Comparison of ENCODE assay signal across 1 cellular context in genomic region chr5:127030259-127031146, GRCh38.
TF ChIP-seq lines count a peak whose summit lies in the region.

TSS of gene MARCHF3 (minus strand) at chr5:127030558. CDS start at chr5:126918171, 112,387 bp downstream.

TF ChIP-seq in HepG2, 621 proteins besides CTCF, POLR2A, EP300 and RAD21 (continued from another document and continues in another):
- TF ChIP-seq, protein P1, sequence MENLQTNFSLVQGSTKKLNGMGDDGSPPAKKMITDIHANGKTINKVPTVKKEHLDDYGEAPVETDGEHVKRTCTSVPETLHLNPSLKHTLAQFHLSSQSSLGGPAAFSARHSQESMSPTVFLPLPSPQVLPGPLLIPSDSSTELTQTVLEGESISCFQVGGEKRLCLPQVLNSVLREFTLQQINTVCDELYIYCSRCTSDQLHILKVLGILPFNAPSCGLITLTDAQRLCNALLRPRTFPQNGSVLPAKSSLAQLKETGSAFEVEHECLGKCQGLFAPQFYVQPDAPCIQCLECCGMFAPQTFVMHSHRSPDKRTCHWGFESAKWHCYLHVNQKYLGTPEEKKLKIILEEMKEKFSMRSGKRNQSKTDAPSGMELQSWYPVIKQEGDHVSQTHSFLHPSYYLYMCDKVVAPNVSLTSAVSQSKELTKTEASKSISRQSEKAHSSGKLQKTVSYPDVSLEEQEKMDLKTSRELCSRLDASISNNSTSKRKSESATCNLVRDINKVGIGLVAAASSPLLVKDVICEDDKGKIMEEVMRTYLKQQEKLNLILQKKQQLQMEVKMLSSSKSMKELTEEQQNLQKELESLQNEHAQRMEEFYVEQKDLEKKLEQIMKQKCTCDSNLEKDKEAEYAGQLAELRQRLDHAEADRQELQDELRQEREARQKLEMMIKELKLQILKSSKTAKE (CRISPR knock-in tag; IDR thresholded peaks at IDR 0.05; ENCODE audit: borderline replicate concordance) = peak; percentile 48
- no peak for TF ChIP-seq SSRP1 (CRISPR knock-in tag; IDR thresholded peaks at IDR 0.05)
- TF ChIP-seq ZZZ3 (CRISPR knock-in tag; IDR thresholded peaks at IDR 0.05; ENCODE audit: borderline replicate concordance) = 0 out of 2 replicates have a peak, but pooled peaks have one; percentile 24
- TF ChIP-seq HMG20A (CRISPR knock-in tag; IDR thresholded peaks at IDR 0.05; ENCODE audit: borderline replicate concordance) = no peak; the same call in 1 of the 2 replicates
- TF ChIP-seq JUND (CRISPR knock-in tag; IDR thresholded peaks at IDR 0.05) = no peak
- no peak for TF ChIP-seq SNAPC4 (CRISPR knock-in tag; IDR thresholded peaks at IDR 0.05)
- peak; percentile 94; the same call in 1 of the 2 replicates for TF ChIP-seq ZNF446 (CRISPR knock-in tag; IDR thresholded peaks at IDR 0.05)
- no peak for TF ChIP-seq MLXIP (CRISPR knock-in tag; IDR thresholded peaks at IDR 0.05; ENCODE audit: borderline replicate concordance)
- peak; percentile 74 for TF ChIP-seq ZNF883 (CRISPR knock-in tag; IDR thresholded peaks at IDR 0.05; ENCODE audit: not compliant biosample characterization)
- TF ChIP-seq ZNF747 (CRISPR knock-in tag; IDR thresholded peaks at IDR 0.05; ENCODE audit: borderline replicate concordance) = peak; percentile 74
- TF ChIP-seq, protein P2, sequence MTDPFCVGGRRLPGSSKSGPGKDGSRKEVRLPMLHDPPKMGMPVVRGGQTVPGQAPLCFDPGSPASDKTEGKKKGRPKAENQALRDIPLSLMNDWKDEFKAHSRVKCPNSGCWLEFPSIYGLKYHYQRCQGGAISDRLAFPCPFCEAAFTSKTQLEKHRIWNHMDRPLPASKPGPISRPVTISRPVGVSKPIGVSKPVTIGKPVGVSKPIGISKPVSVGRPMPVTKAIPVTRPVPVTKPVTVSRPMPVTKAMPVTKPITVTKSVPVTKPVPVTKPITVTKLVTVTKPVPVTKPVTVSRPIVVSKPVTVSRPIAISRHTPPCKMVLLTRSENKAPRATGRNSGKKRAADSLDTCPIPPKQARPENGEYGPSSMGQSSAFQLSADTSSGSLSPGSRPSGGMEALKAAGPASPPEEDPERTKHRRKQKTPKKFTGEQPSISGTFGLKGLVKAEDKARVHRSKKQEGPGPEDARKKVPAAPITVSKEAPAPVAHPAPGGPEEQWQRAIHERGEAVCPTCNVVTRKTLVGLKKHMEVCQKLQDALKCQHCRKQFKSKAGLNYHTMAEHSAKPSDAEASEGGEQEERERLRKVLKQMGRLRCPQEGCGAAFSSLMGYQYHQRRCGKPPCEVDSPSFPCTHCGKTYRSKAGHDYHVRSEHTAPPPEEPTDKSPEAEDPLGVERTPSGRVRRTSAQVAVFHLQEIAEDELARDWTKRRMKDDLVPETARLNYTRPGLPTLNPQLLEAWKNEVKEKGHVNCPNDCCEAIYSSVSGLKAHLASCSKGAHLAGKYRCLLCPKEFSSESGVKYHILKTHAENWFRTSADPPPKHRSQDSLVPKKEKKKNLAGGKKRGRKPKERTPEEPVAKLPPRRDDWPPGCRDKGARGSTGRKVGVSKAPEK (CRISPR knock-in tag; IDR thresholded peaks at IDR 0.05; ENCODE audit: borderline replicate concordance) = no peak
- no peak for TF ChIP-seq ZNF251 (CRISPR knock-in tag; IDR thresholded peaks at IDR 0.05)
- TF ChIP-seq MXD4 (CRISPR knock-in tag; IDR thresholded peaks at IDR 0.05) = peak; percentile 80
- TF ChIP-seq SIN3A (IDR thresholded peaks at IDR 0.05; ENCODE audit: borderline replicate concordance, low read depth, low read length) = no peak
- TF ChIP-seq NFYC (CRISPR knock-in tag; IDR thresholded peaks at IDR 0.05) = peak; percentile 94
- TF ChIP-seq ZFP1 (CRISPR knock-in tag; IDR thresholded peaks at IDR 0.05) = no peak
- no peak for TF ChIP-seq ARHGAP35 (CRISPR knock-in tag; IDR thresholded peaks at IDR 0.05; ENCODE audit: borderline replicate concordance)
- TF ChIP-seq PBX3 (CRISPR knock-in tag; IDR thresholded peaks at IDR 0.05; ENCODE audit: borderline replicate concordance) = peak; percentile 83
- no peak for TF ChIP-seq ZXDC (CRISPR knock-in tag; IDR thresholded peaks at IDR 0.05)
- peak; percentile 84 for TF ChIP-seq SALL2 (CRISPR knock-in tag; IDR thresholded peaks at IDR 0.05)
- TF ChIP-seq U2AF1 (optimal IDR thresholded peaks at IDR 0.05; ENCODE audit: low read depth, low read length) = no peak
- TF ChIP-seq ZNF619 (CRISPR knock-in tag; IDR thresholded peaks at IDR 0.05) = peak; percentile 59; the same call in 1 of the 2 replicates
- TF ChIP-seq, protein P3, sequence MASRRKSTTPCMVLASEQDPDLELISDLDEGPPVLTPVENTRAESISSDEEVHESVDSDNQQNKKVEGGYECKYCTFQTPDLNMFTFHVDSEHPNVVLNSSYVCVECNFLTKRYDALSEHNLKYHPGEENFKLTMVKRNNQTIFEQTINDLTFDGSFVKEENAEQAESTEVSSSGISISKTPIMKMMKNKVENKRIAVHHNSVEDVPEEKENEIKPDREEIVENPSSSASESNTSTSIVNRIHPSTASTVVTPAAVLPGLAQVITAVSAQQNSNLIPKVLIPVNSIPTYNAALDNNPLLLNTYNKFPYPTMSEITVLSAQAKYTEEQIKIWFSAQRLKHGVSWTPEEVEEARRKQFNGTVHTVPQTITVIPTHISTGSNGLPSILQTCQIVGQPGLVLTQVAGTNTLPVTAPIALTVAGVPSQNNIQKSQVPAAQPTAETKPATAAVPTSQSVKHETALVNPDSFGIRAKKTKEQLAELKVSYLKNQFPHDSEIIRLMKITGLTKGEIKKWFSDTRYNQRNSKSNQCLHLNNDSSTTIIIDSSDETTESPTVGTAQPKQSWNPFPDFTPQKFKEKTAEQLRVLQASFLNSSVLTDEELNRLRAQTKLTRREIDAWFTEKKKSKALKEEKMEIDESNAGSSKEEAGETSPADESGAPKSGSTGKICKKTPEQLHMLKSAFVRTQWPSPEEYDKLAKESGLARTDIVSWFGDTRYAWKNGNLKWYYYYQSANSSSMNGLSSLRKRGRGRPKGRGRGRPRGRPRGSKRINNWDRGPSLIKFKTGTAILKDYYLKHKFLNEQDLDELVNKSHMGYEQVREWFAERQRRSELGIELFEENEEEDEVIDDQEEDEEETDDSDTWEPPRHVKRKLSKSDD (CRISPR knock-in tag; IDR thresholded peaks at IDR 0.05; ENCODE audit: low read depth) = no peak
- TF ChIP-seq ZNF609 (CRISPR knock-in tag; IDR thresholded peaks at IDR 0.05; ENCODE audit: borderline replicate concordance) = 0 out of 2 replicates have a peak, but pooled peaks have one; percentile 35
